In genomic region chr16:24344791-24345190, GRCh38 we compare ENCODE assay signal across 19 cellular contexts.
DNase-seq lines count a peak whose midpoint lies in the region; ATAC-seq and TF ChIP-seq lines count a peak whose summit lies in the region.
"Had no signal": no experiment of that assay in that cellular context is flagged by ENCODE, and none has a peak within 500 bp of the region (broad histone marks: within the 10 kb centered on the region; RNA-seq: fewer than 3 reads in every experiment).

No MANE protein-coding gene starts in this region.

- POLR2A ChIA-PET in A673 (lab: Charles Lee; ENCODE audit: low non-redundant PET): interaction anchor here (0.6 kb wide), 1 partner anchor 197 kb away, joined by 5 read pairs; no protein-coding TSS in a partner anchor

- no peak overlapping the region for H3K9ac ChIP-seq in mesendoderm (ENCODE audit: low read length)

- H3K36me3 ChIP-seq in A673 (ENCODE audit: insufficient read depth, low read length, poor library complexity, severe bottlenecking): no peaks in the 10 kb centered on the region
- H3K36me3 ChIP-seq in mesendoderm (ENCODE audit: control insufficient read depth, insufficient read depth, low read length): no peaks in the 10 kb centered on the region
- H3K36me3 ChIP-seq in Peyer's patch: no peaks in the 10 kb centered on the region

- intact Hi-C loops in A673 (cut with micrococcal nuclease; ENCODE audit: unreplicated experiment): no loop called here
- intact Hi-C loops in Right ventricle myocardium inferior (cut with DNase I): no loop called here

- H3K4me1 ChIP-seq in A673 (ENCODE audit: insufficient read depth, low read length, poor library complexity, severe bottlenecking): peaks cover 31% of the 10 kb centered on the region
- peaks cover 13% of the 10 kb centered on the region for H3K4me1 ChIP-seq in mesendoderm (ENCODE audit: control insufficient read depth, low read depth, low read length)
- H3K4me1 ChIP-seq in Peyer's patch: no peaks in the 10 kb centered on the region

- whole genome bisulfite sequencing in mesendoderm (ENCODE audit: extremely low coverage, insufficient coverage, low lambda C conversion rate): no CpG with 5 or more reads among the region's 2 CpGs

- no peak overlapping the region for H4K5ac ChIP-seq in mesendoderm (ENCODE audit: low read length)

- TF ChIP-seq CTCF in A673 (conservative IDR thresholded peaks at IDR 0.05; ENCODE audit: low read depth, low read length) (no peak), Peyer's patch (IDR thresholded peaks at IDR 0.05) (no peak)

- no peaks in the 10 kb centered on the region for H3K27me3 ChIP-seq in A673 (replicated peaks; ENCODE audit: insufficient read depth, low read depth, low read length, poor library complexity)
- H3K27me3 ChIP-seq in mesendoderm (ENCODE audit: insufficient read depth, low read length, poor library complexity): no peaks in the 10 kb centered on the region
- H3K27me3 ChIP-seq in Peyer's patch: no peaks in the 10 kb centered on the region

- H2BK5ac ChIP-seq in mesendoderm (ENCODE audit: low read length): no peak overlapping the region

- no peak overlapping the region for H3K23ac ChIP-seq in mesendoderm (ENCODE audit: low read length)

- no peak overlapping the region for H2AK5ac ChIP-seq in mesendoderm (ENCODE audit: low read length)

- H2BK15ac ChIP-seq in mesendoderm (replicated peaks; ENCODE audit: low read depth): no peak overlapping the region

- ATAC-seq in Right ventricle myocardium inferior (no peak), GM21825 (IDR thresholded peaks at IDR 0.05; ENCODE audit: unreplicated experiment) (no peak), GM18870 (IDR thresholded peaks at IDR 0.05; ENCODE audit: unreplicated experiment) (no peak)
- ATAC-seq: K562 had no signal

- no peaks in the 10 kb centered on the region for H3K79me1 ChIP-seq in mesendoderm (ENCODE audit: low read length)

- H3K56ac ChIP-seq in mesendoderm (ENCODE audit: low read length): no peak overlapping the region

- no peak for TF ChIP-seq POLR2A in Peyer's patch (IDR thresholded peaks at IDR 0.05)

- CTCF ChIA-PET in A673 (lab: Charles Lee): no interaction called here

- H3K18ac ChIP-seq in mesendoderm (ENCODE audit: low read length): no peak overlapping the region

- no peak overlapping the region for H3K4me2 ChIP-seq in mesendoderm (ENCODE audit: low read length)

- no peaks in the 10 kb centered on the region for H3K79me2 ChIP-seq in mesendoderm (ENCODE audit: control insufficient read depth, insufficient read depth, low read length)

- no TSS peak for BruUV-seq in A673 (replicated peaks; lab: Mats Ljungman, UMichigan)

- DNase-seq in A673 (ENCODE audit: low spot score) (peak; percentile 60), NCI-H146 treated with DMSO at 0.1 percent for 48 hours (lab: John Stamatoyannopoulos, UW; ENCODE audit: unreplicated experiment) (peak; percentile 66), NCI-H82 treated with DMSO at 0.1 percent for 48 hours (lab: John Stamatoyannopoulos, UW; ENCODE audit: unreplicated experiment) (peak; percentile 27), mesendoderm (peak; percentile 84), Right ventricle myocardium inferior (ENCODE audit: missing footprints) (no peak), Peyer's patch (no peak)
- DNase-seq: 8988T; ACHN; C1 segment of cervical spinal cord; Calu3; CD4-positive, alpha-beta T cell; DMS 273 treated with DMSO at 0.1 percent for 48 hours; DMS79 treated with DMSO at 0.1 percent for 48 hours; GDM1; GOT3; H9 had no signal

- H3K4ac ChIP-seq in mesendoderm (ENCODE audit: low read depth, low read length): no peak overlapping the region

- no peak overlapping the region for H2BK120ac ChIP-seq in mesendoderm (ENCODE audit: low read depth, low read length)

- H3K9me3 ChIP-seq in A673 (ENCODE audit: low read depth, low read length, poor library complexity, severe bottlenecking) (no peaks in the 10 kb centered on the region), Peyer's patch (no peaks in the 10 kb centered on the region)

- no peak overlapping the region for H4K8ac ChIP-seq in mesendoderm (ENCODE audit: low read depth, low read length)

- H3K4me3 ChIP-seq in A673 (ENCODE audit: low read depth, low read length, poor library complexity, severe bottlenecking) (no peak overlapping the region), mesendoderm (ENCODE audit: low read length) (no peak overlapping the region), Peyer's patch (no peak overlapping the region)
- H3K4me3 ChIP-seq: K562 had no signal

- H3K27ac ChIP-seq in A673 (ENCODE audit: low read depth, low read length, poor library complexity, severe bottlenecking): no peak overlapping the region
- no peak overlapping the region for H3K27ac ChIP-seq in mesendoderm (ENCODE audit: low read depth, low read length)
- no peak overlapping the region for H3K27ac ChIP-seq in Peyer's patch

Comparison
In these comparisons a context has a peak if more than half of its experiments do, and no peak if none do; other contexts are left out.
1. DNase-seq: peak in A673 (single experiment), NCI-H146 treated with DMSO at 0.1 percent for 48 hours (single experiment), NCI-H82 treated with DMSO at 0.1 percent for 48 hours (single experiment) and mesendoderm (single experiment); none in Right ventricle myocardium inferior (single experiment) and Peyer's patch (0 of 3).